23 cellular contexts compared by ENCODE assay signal in genomic region chr3:77372634-77373346, GRCh38.
DNase-seq lines count a peak whose midpoint lies in the region; ATAC-seq, FAIRE-seq and TF ChIP-seq lines count a peak whose summit lies in the region.
"Had no signal": no experiment of that assay in that cellular context is flagged by ENCODE, and none has a peak within 500 bp of the region (broad histone marks: within the 10 kb centered on the region; RNA-seq: fewer than 3 reads in every experiment).

No MANE protein-coding gene starts in this region.

- CTCF ChIA-PET in HEK293T (lab: Yijun Ruan, JAX): no interaction called here
- CTCF ChIA-PET in activated naive CD4-positive, alpha-beta T cell treated with anti-CD3 and anti-CD28 coated beads, Interleukin-2, amount 10 ng/mL, durations not matched to agents 7 days and 5 days (lab: Charles Lee): no interaction called here

- H3K36me3 Mint-ChIP-seq in activated naive CD4-positive, alpha-beta T cell treated with anti-CD3 and anti-CD28 coated beads, Interleukin-2, amount 10 ng/mL, durations not matched to agents 7 days and 5 days: no peaks in the 10 kb centered on the region

- H3K4me1 Mint-ChIP-seq in activated naive CD4-positive, alpha-beta T cell treated with anti-CD3 and anti-CD28 coated beads, Interleukin-2, amount 10 ng/mL, durations not matched to agents 7 days and 5 days: no peaks in the 10 kb centered on the region

- peaks cover 5% of the 10 kb centered on the region for H3K9me3 Mint-ChIP-seq in activated naive CD4-positive, alpha-beta T cell treated with anti-CD3 and anti-CD28 coated beads, Interleukin-2, amount 10 ng/mL, durations not matched to agents 7 days and 5 days

- no peak overlapping the region for H3K4me3 Mint-ChIP-seq in activated naive CD4-positive, alpha-beta T cell treated with anti-CD3 and anti-CD28 coated beads, Interleukin-2, amount 10 ng/mL, durations not matched to agents 7 days and 5 days

- POLR2A ChIA-PET in HEK293T (lab: Yijun Ruan, JAX): no interaction called here

- ATAC-seq in left colon: no peak
- ATAC-seq in activated CD4-positive, CD25-positive, alpha-beta regulatory T cell treated with anti-CD3 and anti-CD28 coated beads, Interleukin-2, amount 50 U/mL, for 24 hours: no peak
- ATAC-seq: A549, GM12878, HepG2, K562 had no signal

- no peak overlapping the region for H3K27ac Mint-ChIP-seq in activated naive CD4-positive, alpha-beta T cell treated with anti-CD3 and anti-CD28 coated beads, Interleukin-2, amount 10 ng/mL, durations not matched to agents 7 days and 5 days

- intact Hi-C loops in left colon (cut with DNase I, micrococcal nuclease): no loop called here

- no peak for DNase-seq in HEK293T (ENCODE audit: extremely low spot score)
- DNase-seq in frontal cortex (ENCODE audit: low spot score in 2 of 2): no peak
- no peak for DNase-seq in cerebellum (ENCODE audit: low spot score)
- DNase-seq in activated naive CD4-positive, alpha-beta T cell treated with anti-CD3 and anti-CD28 coated beads, Interleukin-2, amount 10 ng/mL, durations not matched to agents 7 days and 5 days: no peak
- no peak for DNase-seq in left colon
- DNase-seq: BE2C, DMS79, GM23248, MM.1S, NCI-H1092 treated with DMSO at 0.1 percent for 48 hours, NCI-H1436 treated with DMSO at 0.1 percent for 48 hours, NCI-H1930, NCI-H2171, NCI-H526 treated with DMSO at 0.1 percent for 48 hours, SIG-M5, SK-N-SH had no signal

- no peaks in the 10 kb centered on the region for H3K27me3 Mint-ChIP-seq in activated naive CD4-positive, alpha-beta T cell treated with anti-CD3 and anti-CD28 coated beads, Interleukin-2, amount 10 ng/mL, durations not matched to agents 7 days and 5 days

- FAIRE-seq in A204.1 (lab: Jason Lieb, UNC): peak; percentile 99
- peak; percentile 97 for FAIRE-seq in TTC549 (lab: Jason Lieb, UNC)
- FAIRE-seq in frontal cortex (lab: Jason Lieb, UNC): peak; percentile 60
- FAIRE-seq: A549, GM12878, HepG2, K562 had no signal

TF ChIP-seq in HEK293T, 16 proteins besides CTCF, POLR2A, EP300 and RAD21:
- TF ChIP-seq PKNOX1 (IDR thresholded peaks at IDR 0.05) (peak; percentile 25; the same call in 1 of the 2 replicates), SUZ12 (IDR thresholded peaks at IDR 0.05) (no peak)
TF ChIP-seq in HEK293T: peak in this region for 1.
